ENCODE assay signal across 8 cellular contexts in genomic region chr6:33091957-33092356, GRCh38. TPM values are rescaled to one million over a fixed set of nuclear protein-coding genes. Genes with fewer than 3 reads are reported as not detected.
DNase-seq lines count a peak whose midpoint lies in the region; ATAC-seq and TF ChIP-seq lines count a peak whose summit lies in the region.

No MANE protein-coding gene starts in this region.

- no peak overlapping the region for H3K27ac Mint-ChIP-seq in immature natural killer cell
- H3K27ac Mint-ChIP-seq in stimulated activated effector memory CD8-positive, alpha-beta T cell treated with anti-CD3 and anti-CD28 coated beads, Interleukin-12 subunit alpha, Interleukin-12 subunit beta, amount 100 ng/mL, for 72 hours = no peak overlapping the region

- H3K9me3 Mint-ChIP-seq in immature natural killer cell = peaks cover 0 to 2% (median under 1%) of the 10 kb centered on the region in 6 donors
- no peaks in the 10 kb centered on the region for H3K9me3 Mint-ChIP-seq in stimulated activated effector memory CD8-positive, alpha-beta T cell treated with anti-CD3 and anti-CD28 coated beads, Interleukin-12 subunit alpha, Interleukin-12 subunit beta, amount 100 ng/mL, for 72 hours

- peaks cover 0 to 11% (median 3%) of the 10 kb centered on the region in 3 donors for H3K27me3 Mint-ChIP-seq in immature natural killer cell (ENCODE audit: low read depth in 3 of 3)

- H3K4me1 ChIP-seq in DND-41 (ENCODE audit: insufficient read depth, low read length) = no peaks in the 10 kb centered on the region
- no peaks in the 10 kb centered on the region for H3K4me1 ChIP-seq in OCI-LY7 (ENCODE audit: insufficient read depth, low read length, poor library complexity, severe bottlenecking)

- H4K20me1 ChIP-seq in DND-41 (ENCODE audit: insufficient read depth, low read length) (0 out of 2 replicates have a peak, but pooled peaks cover 4% of the 10 kb centered on the region), OCI-LY7 (ENCODE audit: insufficient read depth, low read length) (no peaks in the 10 kb centered on the region)

- no peaks in the 10 kb centered on the region for H3K4me1 Mint-ChIP-seq in immature natural killer cell
- peaks cover 6% of the 10 kb centered on the region for H3K4me1 Mint-ChIP-seq in stimulated activated effector memory CD8-positive, alpha-beta T cell treated with anti-CD3 and anti-CD28 coated beads, Interleukin-12 subunit alpha, Interleukin-12 subunit beta, amount 100 ng/mL, for 72 hours

- H3K4me3 ChIP-seq in DND-41 (ENCODE audit: low read depth in 1 of 2, low read length in 2 of 2) = no peak overlapping the region
- no peak overlapping the region for H3K4me3 ChIP-seq in OCI-LY7 (ENCODE audit: low read depth, low read length, poor library complexity, severe bottlenecking)

- H3K36me3 Mint-ChIP-seq in immature natural killer cell = peaks cover 0 to under 1% (median 0%) of the 10 kb centered on the region in 3 donors
- H3K36me3 Mint-ChIP-seq in stimulated activated effector memory CD8-positive, alpha-beta T cell treated with anti-CD3 and anti-CD28 coated beads, Interleukin-12 subunit alpha, Interleukin-12 subunit beta, amount 100 ng/mL, for 72 hours = peaks cover 17% of the 10 kb centered on the region

- no peak overlapping the region for H3K4me2 ChIP-seq in DND-41 (ENCODE audit: insufficient read depth, low read length)
- H3K4me2 ChIP-seq in OCI-LY7 (ENCODE audit: low read length) = no peak overlapping the region

- H3K9me3 ChIP-seq in DND-41 (ENCODE audit: insufficient read depth, low read length, severe bottlenecking) = no peaks in the 10 kb centered on the region
- H3K9me3 ChIP-seq in OCI-LY7 (ENCODE audit: low read length) = no peaks in the 10 kb centered on the region

- CTCF ChIA-PET in OCI-LY7 (lab: Charles Lee; ENCODE audit: unreplicated experiment) = no interaction called here

- H3K4me3 Mint-ChIP-seq in immature natural killer cell = no peak overlapping the region
- no peak overlapping the region for H3K4me3 Mint-ChIP-seq in stimulated activated effector memory CD8-positive, alpha-beta T cell treated with anti-CD3 and anti-CD28 coated beads, Interleukin-12 subunit alpha, Interleukin-12 subunit beta, amount 100 ng/mL, for 72 hours

- no peaks in the 10 kb centered on the region for H3K9me2 ChIP-seq in OCI-LY7 (ENCODE audit: insufficient read depth, low read length)

- peak; percentile 66 for TF ChIP-seq CTCF in DND-41 (IDR thresholded peaks at IDR 0.05; ENCODE audit: borderline replicate concordance, extremely low read depth, low read length, poor library complexity, severe bottlenecking)
- peak; percentile 89 for TF ChIP-seq CTCF in OCI-LY7 (conservative IDR thresholded peaks at IDR 0.05; ENCODE audit: low read length)

- BruUV-seq in OCI-LY7 (replicated peaks; lab: Mats Ljungman, UMichigan) = no TSS peak

- H3K27me3 ChIP-seq in DND-41 (ENCODE audit: insufficient read depth, low read length, poor library complexity) = peaks cover 18% of the 10 kb centered on the region

- no peak overlapping the region for H3K9ac ChIP-seq in DND-41 (ENCODE audit: low read depth, low read length)

- ATAC-seq in DND-41 (ENCODE audit: insufficient read depth, low read depth) = peak; percentile 50; the same call in 1 of the 3 replicates
- ATAC-seq in stimulated activated effector memory CD8-positive, alpha-beta T cell treated with anti-CD3 and anti-CD28 coated beads, Interleukin-12 subunit alpha, Interleukin-12 subunit beta, amount 100 ng/mL, for 72 hours = peak; percentile 81

- no peaks in the 10 kb centered on the region for H3K36me3 ChIP-seq in DND-41 (ENCODE audit: insufficient read depth, low read length)
- peaks cover 19% of the 10 kb centered on the region for H3K36me3 ChIP-seq in OCI-LY7 (ENCODE audit: insufficient read depth, low read length)

- POLR2A ChIA-PET in OCI-LY7 (lab: Charles Lee) = no interaction called here

- H2AFZ ChIP-seq in DND-41 (ENCODE audit: low read depth, low read length) (no peak overlapping the region), OCI-LY7 (ENCODE audit: low read length) (no peak overlapping the region)

- H3K79me2 ChIP-seq in DND-41 (ENCODE audit: insufficient read depth, low read length) (no peaks in the 10 kb centered on the region), OCI-LY7 (ENCODE audit: insufficient read depth, low read depth, low read length) (no peaks in the 10 kb centered on the region)

- peak; percentile 25 for DNase-seq in DND-41
- peak; percentile 70 for DNase-seq in OCI-LY7 (ENCODE audit: low spot score)
- peak; percentile 84 for DNase-seq in activated effector memory CD4-positive, alpha-beta T cell treated with anti-CD3 and anti-CD28 coated beads, Interleukin-2, amount 50 U/mL, for 16 hours
- peak; percentile 32 to 48 (median 45) for DNase-seq in immature natural killer cell
- DNase-seq in stimulated activated effector memory CD8-positive, alpha-beta T cell treated with anti-CD3 and anti-CD28 coated beads, Interleukin-12 subunit alpha, Interleukin-12 subunit beta, amount 100 ng/mL, for 72 hours (ENCODE audit: low spot score in 2 of 2) = peak in 1 of 2 donors; percentile 84
- DNase-seq in NCI-H146 treated with DMSO at 0.1 percent for 48 hours (lab: John Stamatoyannopoulos, UW; ENCODE audit: unreplicated experiment) = no peak
- no peak for DNase-seq in NCI-H446 (lab: John Stamatoyannopoulos, UW)
- DNase-seq in DMS79 (lab: John Stamatoyannopoulos, UW) = no peak

- intact Hi-C loops in OCI-LY7 (cut with micrococcal nuclease; ENCODE audit: unreplicated experiment) = loop anchor here (1.0 kb wide), 1 partner anchor 78 kb away; no protein-coding TSS in a partner anchor

- H3K27ac ChIP-seq in DND-41 (ENCODE audit: low read length) = no peak overlapping the region
- H3K27ac ChIP-seq in OCI-LY7 (ENCODE audit: low read depth, low read length, poor library complexity, severe bottlenecking) = no peak overlapping the region

RNA-seq across cellular contexts. Expression of gene HLA-DPB1, which starts 16.2 kb away (rescaled TPM):
- total RNA-seq in OCI-LY7 (2014; rRNA removed; shearing (Covaris generic)) = 117 and 139 TPM in 2 replicates
- 74.5 and 78.5 TPM in 2 replicates for total RNA-seq in OCI-LY7 (2022)
- 100 to 1,000 TPM; 183 to 353 (median 296) TPM for polyA plus RNA-seq in immature natural killer cell

RNA-seq across cellular contexts. Expression of gene HLA-DPA1, which starts 18.5 kb away (rescaled TPM):
- 306 and 388 TPM in 2 replicates for total RNA-seq in OCI-LY7 (2014; rRNA removed; shearing (Covaris generic))
- total RNA-seq in OCI-LY7 (2022) = 253 and 256 TPM in 2 replicates
- 100 to 1,000 TPM; 173 to 252 (median 202) TPM for polyA plus RNA-seq in immature natural killer cell

Comparison
In these comparisons a context has a peak if more than half of its experiments do, and no peak if none do; other contexts are left out.
1. DNase-seq: peak in DND-41 (single experiment), OCI-LY7 (single experiment), activated effector memory CD4-positive, alpha-beta T cell treated with anti-CD3 and anti-CD28 coated beads, Interleukin-2, amount 50 U/mL, for 16 hours (single experiment) and immature natural killer cell (3 of 3); none in NCI-H146 treated with DMSO at 0.1 percent for 48 hours (single experiment), NCI-H446 (0 of 2) and DMS79 (single experiment).